In the genomic region with DNA sequence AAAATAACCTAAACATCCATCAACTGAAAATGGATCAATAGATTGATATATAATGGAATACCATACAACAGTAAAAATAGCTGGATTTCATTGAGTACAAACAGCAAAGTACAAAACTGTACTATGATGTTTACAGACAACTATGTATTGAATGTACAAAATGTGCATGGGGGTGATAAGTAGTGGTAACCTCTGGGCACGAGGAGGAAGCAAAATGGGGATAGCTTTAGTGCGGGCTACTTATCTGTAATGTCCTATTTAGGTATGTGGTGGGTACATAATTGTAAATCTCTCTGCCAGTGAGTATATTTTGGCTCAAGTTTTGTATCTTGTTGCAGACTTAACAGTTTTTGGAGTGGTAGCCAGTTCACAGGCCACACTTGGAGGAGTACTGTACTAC, we compare ENCODE assay signal across 27 cellular contexts.
DNase-seq lines count a peak whose midpoint lies in the region; ATAC-seq and TF ChIP-seq lines count a peak whose summit lies in the region.
"Had no signal": no experiment of that assay in that cellular context is flagged by ENCODE, and none has a peak within 500 bp of the region (broad histone marks: within the 10 kb centered on the region; RNA-seq: fewer than 3 reads in every experiment).

No MANE protein-coding gene starts in this region.

- H3K4me3 Mint-ChIP-seq in activated naive CD4-positive, alpha-beta T cell treated with anti-CD3 and anti-CD28 coated beads, Interleukin-2, amount 50 U/mL, for 24 hours: peak overlapping the region; percentile 49
- H3K4me3 Mint-ChIP-seq in activated naive CD8-positive, alpha-beta T cell: no peak overlapping the region
- no peak overlapping the region for H3K4me3 Mint-ChIP-seq in progenitor cell of endocrine pancreas (ENCODE audit: low read depth)
- H3K4me3 Mint-ChIP-seq: memory B cell; stimulated activated effector memory CD8-positive, alpha-beta T cell treated with anti-CD3 and anti-CD28 coated beads, Interleukin-12 subunit alpha, Interleukin-12 subunit beta, amount 100 ng/mL, for 72 hours had no signal

- no peak overlapping the region for H3K4me3 ChIP-seq in LNCaP clone FGC (ENCODE audit: low read depth, low read length)
- H3K4me3 ChIP-seq in spleen: no peak overlapping the region
- H3K4me3 ChIP-seq: cardiac muscle cell, gastrocnemius medialis, hepatocyte, right lobe of liver, suprapubic skin had no signal

- no peak overlapping the region for H3K27ac Mint-ChIP-seq in activated naive CD4-positive, alpha-beta T cell treated with anti-CD3 and anti-CD28 coated beads, Interleukin-2, amount 50 U/mL, for 24 hours
- H3K27ac Mint-ChIP-seq in activated naive CD4-positive, alpha-beta T cell treated with anti-CD3 and anti-CD28 coated beads, Interleukin-2, amount 50 U/mL, for 72 hours: peak overlapping the region in 1 of 2 donors; percentile 61
- peak overlapping the region; percentile 41 for H3K27ac Mint-ChIP-seq in activated naive CD8-positive, alpha-beta T cell
- H3K27ac Mint-ChIP-seq in progenitor cell of endocrine pancreas: peak overlapping the region; percentile 41
- H3K27ac Mint-ChIP-seq: memory B cell; stimulated activated effector memory CD8-positive, alpha-beta T cell treated with anti-CD3 and anti-CD28 coated beads, Interleukin-12 subunit alpha, Interleukin-12 subunit beta, amount 100 ng/mL, for 72 hours had no signal

- no peak overlapping the region for H3K27ac ChIP-seq in spleen
- H3K27ac ChIP-seq: cardiac muscle cell, gastrocnemius medialis, hepatocyte, HL-60, right lobe of liver, suprapubic skin had no signal

- no peaks in the 10 kb centered on the region for H3K27me3 Mint-ChIP-seq in activated naive CD4-positive, alpha-beta T cell treated with anti-CD3 and anti-CD28 coated beads, Interleukin-2, amount 50 U/mL, for 24 hours
- no peaks in the 10 kb centered on the region for H3K27me3 Mint-ChIP-seq in activated naive CD8-positive, alpha-beta T cell
- no peaks in the 10 kb centered on the region for H3K27me3 Mint-ChIP-seq in progenitor cell of endocrine pancreas
- H3K27me3 Mint-ChIP-seq: memory B cell had no signal

- H3K9me3 ChIP-seq in spleen: peaks cover 0 to 8% (median 0%) of the 10 kb centered on the region in 8 donors
- H3K9me3 ChIP-seq: gastrocnemius medialis, right lobe of liver, suprapubic skin had no signal

- TF ChIP-seq CTCF in LNCaP clone FGC (IDR thresholded peaks at IDR 0.05; ENCODE audit: control insufficient read depth, extremely low read depth, insufficient read depth): no peak
- no peak for TF ChIP-seq CTCF in progenitor cell of endocrine pancreas (IDR thresholded peaks at IDR 0.05; ENCODE audit: unreplicated experiment)
- no peak for TF ChIP-seq CTCF in spleen (IDR thresholded peaks at IDR 0.05 in 8 of 11, conservative IDR thresholded peaks at IDR 0.05 in 3 of 11)

- WGBS in spleen, 5 donors: 84 to 100% (median 90%) methylated on average over 2 of the region's 2 CpGs

- peaks cover 0 to 96% (median 31%) of the 10 kb centered on the region in 6 donors for H3K36me3 ChIP-seq in spleen

- ATAC-seq in activated naive CD4-positive, alpha-beta T cell treated with anti-CD3 and anti-CD28 coated beads, Interleukin-2, amount 50 U/mL, for 72 hours: no peak
- no peak for ATAC-seq in GM18511 (IDR thresholded peaks at IDR 0.05; ENCODE audit: unreplicated experiment)
- ATAC-seq: gastrocnemius medialis; left colon; Panc1; stimulated activated effector memory CD8-positive, alpha-beta T cell treated with anti-CD3 and anti-CD28 coated beads, Interleukin-12 subunit alpha, Interleukin-12 subunit beta, amount 100 ng/mL, for 72 hours had no signal

- TF ChIP-seq POLR2A in spleen (IDR thresholded peaks at IDR 0.05): no peak

- H3K4me1 ChIP-seq in spleen: no peaks in the 10 kb centered on the region
- H3K4me1 ChIP-seq: right lobe of liver, suprapubic skin had no signal

- H3K27me3 ChIP-seq in spleen (replicated peaks in 1 of 7): no peaks in the 10 kb centered on the region
- H3K27me3 ChIP-seq: cardiac muscle cell, gastrocnemius medialis, hepatocyte, right lobe of liver, suprapubic skin had no signal

- no peak for DNase-seq in activated naive CD4-positive, alpha-beta T cell treated with anti-CD3 and anti-CD28 coated beads, Interleukin-2, amount 50 U/mL, for 72 hours (ENCODE audit: low spot score in 2 of 2)
- DNase-seq in LNCaP clone FGC (ENCODE audit: low read depth): peak; percentile 63
- DNase-seq in progenitor cell of endocrine pancreas (ENCODE audit: low spot score, unreplicated experiment): no peak
- DNase-seq in spleen: no peak
- DNase-seq: activated gamma-delta T cell; aorta; C1 segment of cervical spinal cord; dermis blood vessel endothelial cell; gastrocnemius medialis; left colon; NCI-H1417 treated with DMSO at 0.1 percent for 48 hours; NCI-H2081; NCI-H2227 treated with DMSO at 0.1 percent for 48 hours; NCI-H526 treated with DMSO at 0.1 percent for 48 hours; right lobe of liver; SIG-M5; stimulated activated CD4-positive, alpha-beta T cell treated with anti-CD3 and anti-CD28 coated beads, Interleukin-4, amount 100 ng/mL, for 24 hours had no signal

- H3K36me3 Mint-ChIP-seq in activated naive CD4-positive, alpha-beta T cell treated with anti-CD3 and anti-CD28 coated beads, Interleukin-2, amount 50 U/mL, for 24 hours: peaks cover 16% of the 10 kb centered on the region
- peaks cover 4 to 13% of the 10 kb centered on the region in 2 donors for H3K36me3 Mint-ChIP-seq in activated naive CD4-positive, alpha-beta T cell treated with anti-CD3 and anti-CD28 coated beads, Interleukin-2, amount 50 U/mL, for 72 hours
- peaks cover 8% of the 10 kb centered on the region for H3K36me3 Mint-ChIP-seq in activated naive CD8-positive, alpha-beta T cell
- peaks cover 26% of the 10 kb centered on the region for H3K36me3 Mint-ChIP-seq in progenitor cell of endocrine pancreas (ENCODE audit: insufficient read depth)

- intact Hi-C loops in spleen (cut with DNase I; ENCODE audit: low total_unique reads): no loop called here

- no peaks in the 10 kb centered on the region for H3K9me3 Mint-ChIP-seq in activated naive CD4-positive, alpha-beta T cell treated with anti-CD3 and anti-CD28 coated beads, Interleukin-2, amount 50 U/mL, for 24 hours
- H3K9me3 Mint-ChIP-seq in activated naive CD4-positive, alpha-beta T cell treated with anti-CD3 and anti-CD28 coated beads, Interleukin-2, amount 50 U/mL, for 72 hours: no peaks in the 10 kb centered on the region
- H3K9me3 Mint-ChIP-seq in activated naive CD8-positive, alpha-beta T cell (ENCODE audit: low read depth): no peaks in the 10 kb centered on the region
- peaks cover 9% of the 10 kb centered on the region for H3K9me3 Mint-ChIP-seq in progenitor cell of endocrine pancreas (ENCODE audit: low read depth)
- H3K9me3 Mint-ChIP-seq: memory B cell; stimulated activated effector memory CD8-positive, alpha-beta T cell treated with anti-CD3 and anti-CD28 coated beads, Interleukin-12 subunit alpha, Interleukin-12 subunit beta, amount 100 ng/mL, for 72 hours had no signal

- peaks cover 34% of the 10 kb centered on the region for H3K4me1 Mint-ChIP-seq in activated naive CD4-positive, alpha-beta T cell treated with anti-CD3 and anti-CD28 coated beads, Interleukin-2, amount 50 U/mL, for 24 hours
- peaks cover 31% of the 10 kb centered on the region for H3K4me1 Mint-ChIP-seq in activated naive CD8-positive, alpha-beta T cell (ENCODE audit: low read depth)
- H3K4me1 Mint-ChIP-seq in progenitor cell of endocrine pancreas (ENCODE audit: low read depth): no peaks in the 10 kb centered on the region
- H3K4me1 Mint-ChIP-seq: memory B cell had no signal
